1 cellular context compared by ENCODE assay signal in the genomic region with DNA sequence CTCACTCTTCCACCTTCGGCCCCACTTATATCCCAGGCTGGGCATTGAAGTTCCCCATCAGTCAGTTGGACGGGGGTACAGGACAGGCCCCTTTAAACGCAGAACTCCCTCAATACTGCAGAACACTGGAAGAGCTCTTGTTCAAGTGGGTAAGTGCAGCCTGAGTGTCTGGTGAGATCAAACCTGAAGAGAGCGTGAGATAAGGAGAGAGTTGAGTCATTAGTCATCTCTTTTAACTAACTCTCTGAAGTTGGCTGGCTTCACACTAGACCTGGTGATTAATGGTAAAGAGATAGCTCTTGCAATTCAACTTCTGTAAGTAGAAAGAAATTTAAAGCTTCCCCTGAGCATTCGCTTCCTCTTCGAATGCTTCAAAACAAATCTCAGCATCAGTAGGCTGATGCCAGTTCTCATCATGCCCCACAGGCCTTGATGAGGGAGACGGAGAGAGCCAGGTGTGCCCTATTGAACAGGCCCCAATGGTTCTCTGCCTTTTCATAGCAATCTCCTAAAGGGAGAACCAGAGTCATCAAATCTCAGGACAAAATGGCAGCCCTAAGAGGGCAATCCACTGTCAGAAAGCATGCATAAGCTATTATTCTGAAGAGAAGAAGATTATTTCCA.
TF ChIP-seq lines count a peak whose summit lies in the region.

No MANE protein-coding gene starts in this region.

TF ChIP-seq in H1, 55 proteins besides CTCF, POLR2A, EP300 and RAD21:
- TF ChIP-seq HDAC6 (IDR thresholded peaks at IDR 0.05; ENCODE audit: low read depth, low read length), result no peak
- TF ChIP-seq, protein P1, sequence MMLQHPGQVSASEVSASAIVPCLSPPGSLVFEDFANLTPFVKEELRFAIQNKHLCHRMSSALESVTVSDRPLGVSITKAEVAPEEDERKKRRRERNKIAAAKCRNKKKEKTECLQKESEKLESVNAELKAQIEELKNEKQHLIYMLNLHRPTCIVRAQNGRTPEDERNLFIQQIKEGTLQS (IDR thresholded peaks at IDR 0.05; ENCODE audit: insufficient read depth, low read depth, low read length), result no peak
- TF ChIP-seq TAF7 (optimal IDR thresholded peaks at IDR 0.05; ENCODE audit: borderline replicate concordance, low read depth, low read length), result no peak
- no peak for TF ChIP-seq HDAC2 (IDR thresholded peaks at IDR 0.05; ENCODE audit: borderline replicate concordance in 1 of 2, low read depth in 2 of 2, low read length in 2 of 2)
- TF ChIP-seq TEAD4 (IDR thresholded peaks at IDR 0.05; ENCODE audit: low read depth, low read length), result no peak
- TF ChIP-seq RFX5 (IDR thresholded peaks at IDR 0.05; ENCODE audit: borderline replicate concordance, low read depth, low read length), result no peak
- no peak for TF ChIP-seq SP1 (IDR thresholded peaks at IDR 0.05; ENCODE audit: low read depth, low read length)
- no peak for TF ChIP-seq FOSL1 (IDR thresholded peaks at IDR 0.05; ENCODE audit: insufficient read depth, low read depth, low read length)
- no peak for TF ChIP-seq ASH2L (IDR thresholded peaks at IDR 0.05; ENCODE audit: low read length)
- TF ChIP-seq RBBP5 (IDR thresholded peaks at IDR 0.05; ENCODE audit: borderline replicate concordance, low read depth, low read length), result no peak
- no peak for TF ChIP-seq SUZ12 (IDR thresholded peaks at IDR 0.05; ENCODE audit: low read length)
- TF ChIP-seq, protein P2, sequence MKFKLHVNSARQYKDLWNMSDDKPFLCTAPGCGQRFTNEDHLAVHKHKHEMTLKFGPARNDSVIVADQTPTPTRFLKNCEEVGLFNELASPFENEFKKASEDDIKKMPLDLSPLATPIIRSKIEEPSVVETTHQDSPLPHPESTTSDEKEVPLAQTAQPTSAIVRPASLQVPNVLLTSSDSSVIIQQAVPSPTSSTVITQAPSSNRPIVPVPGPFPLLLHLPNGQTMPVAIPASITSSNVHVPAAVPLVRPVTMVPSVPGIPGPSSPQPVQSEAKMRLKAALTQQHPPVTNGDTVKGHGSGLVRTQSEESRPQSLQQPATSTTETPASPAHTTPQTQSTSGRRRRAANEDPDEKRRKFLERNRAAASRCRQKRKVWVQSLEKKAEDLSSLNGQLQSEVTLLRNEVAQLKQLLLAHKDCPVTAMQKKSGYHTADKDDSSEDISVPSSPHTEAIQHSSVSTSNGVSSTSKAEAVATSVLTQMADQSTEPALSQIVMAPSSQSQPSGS (IDR thresholded peaks at IDR 0.05; ENCODE audit: low read length), result no peak
- TF ChIP-seq BRCA1 (IDR thresholded peaks at IDR 0.05; ENCODE audit: low read depth, low read length), result no peak
- no peak for TF ChIP-seq CHD1 (IDR thresholded peaks at IDR 0.05; ENCODE audit: low read depth, low read length)
- TF ChIP-seq CTBP2 (IDR thresholded peaks at IDR 0.05; ENCODE audit: borderline replicate concordance, insufficient read depth, insufficient read length, low read length), result no peak
